In genomic region chr16:66872927-66873684, GRCh38 we compare ENCODE assay signal across 1 cellular context.
TF ChIP-seq lines count a peak whose summit lies in the region.

No MANE protein-coding gene starts in this region.

TF ChIP-seq in K562, 482 proteins besides CTCF, POLR2A, EP300 and RAD21 (continued from another document and continues in another):
- TF ChIP-seq CHD7 (IDR thresholded peaks at IDR 0.05; ENCODE audit: low read depth, low read length) (no peak), ZSCAN32 (CRISPR knock-in tag; IDR thresholded peaks at IDR 0.05) (no peak), GATA2 (CRISPR knock-in tag; IDR thresholded peaks at IDR 0.05) (no peak), HDAC1 (IDR thresholded peaks at IDR 0.05) (peak in 1 of 2 experiments; percentile 24; a peak in 2 of 4 replicates), MYNN (IDR thresholded peaks at IDR 0.05) (no peak; the same call in none of the 2 replicates), MYNN (CRISPR knock-in tag; IDR thresholded peaks at IDR 0.05) (no peak), ZNF766 (CRISPR knock-in tag; conservative IDR thresholded peaks at IDR 0.05) (no peak), DEAF1 (CRISPR knock-in tag; IDR thresholded peaks at IDR 0.05) (peak; percentile 49; the same call in 1 of the 2 replicates), SMARCB1 (IDR thresholded peaks at IDR 0.05; ENCODE audit: insufficient read length, low read depth) (no peak), MCM3 (IDR thresholded peaks at IDR 0.05) (no peak), NR2C2 (CRISPR knock-in tag; IDR thresholded peaks at IDR 0.05) (no peak), NR2C2 (tag; IDR thresholded peaks at IDR 0.05) (0 out of 2 replicates have a peak, but pooled peaks have one; percentile 37), MCM2 (IDR thresholded peaks at IDR 0.05; ENCODE audit: low read depth) (no peak), BCL6 (CRISPR knock-in tag; IDR thresholded peaks at IDR 0.05) (no peak), FIP1L1 (IDR thresholded peaks at IDR 0.05; ENCODE audit: low read depth, low read length, poor library complexity, severe bottlenecking) (peak; percentile 72), HMG20A (CRISPR knock-in tag; conservative IDR thresholded peaks at IDR 0.05) (no peak), ZNF224 (CRISPR knock-in tag; IDR thresholded peaks at IDR 0.05) (no peak), ZNF311 (CRISPR knock-in tag; IDR thresholded peaks at IDR 0.05) (no peak), NFIC (IDR thresholded peaks at IDR 0.05) (no peak), SAP30 (IDR thresholded peaks at IDR 0.05; ENCODE audit: borderline replicate concordance, insufficient read depth, low read depth, low read length, poor library complexity, severe bottlenecking) (no peak), CTBP1 (IDR thresholded peaks at IDR 0.05; ENCODE audit: borderline replicate concordance) (peak; percentile 91), ATF4 (CRISPR knock-in tag; IDR thresholded peaks at IDR 0.05) (no peak), ZNF398 (CRISPR knock-in tag; IDR thresholded peaks at IDR 0.05) (no peak), MEIS2 (IDR thresholded peaks at IDR 0.05; ENCODE audit: partially characterized antibody) (no peak), CREB1 (IDR thresholded peaks at IDR 0.05) (peak; percentile 46), CREB1 (CRISPR knock-in tag; IDR thresholded peaks at IDR 0.05) (peak; percentile 57; the same call in 1 of the 2 replicates), ETS2 (tag; IDR thresholded peaks at IDR 0.05; ENCODE audit: borderline replicate concordance, poor library complexity, severe bottlenecking) (no peak), ZNF695 (CRISPR knock-in tag; IDR thresholded peaks at IDR 0.05) (no peak), ELF2 (CRISPR knock-in tag; IDR thresholded peaks at IDR 0.05) (0 out of 2 replicates have a peak, but pooled peaks have one; percentile 24), CTCFL (IDR thresholded peaks at IDR 0.05; ENCODE audit: borderline replicate concordance, insufficient read depth, low read depth, low read length, poor library complexity, severe bottlenecking) (peak; percentile 88), PHB2 (IDR thresholded peaks at IDR 0.05; ENCODE audit: low read depth) (no peak), TCF7L2 (IDR thresholded peaks at IDR 0.05; ENCODE audit: low read depth, low read length) (0 out of 2 replicates have a peak, but pooled peaks have one; percentile 7), TAF1 (IDR thresholded peaks at IDR 0.05; ENCODE audit: control insufficient read depth, extremely low read depth, insufficient read depth, low read length, severe bottlenecking) (peak; percentile 50), ZBTB8A (IDR thresholded peaks at IDR 0.05; ENCODE audit: partially characterized antibody) (no peak), MYC (IDR thresholded peaks at IDR 0.05; ENCODE audit: low read depth, low read length) (peak; percentile 94), MYC (CRISPR knock-in tag; IDR thresholded peaks at IDR 0.05; ENCODE audit: borderline replicate concordance, low read depth) (0 out of 2 replicates have a peak, but pooled peaks have one; percentile 49), POLR2AphosphoS5 (IDR thresholded peaks at IDR 0.05; ENCODE audit: control insufficient read depth, insufficient read depth, low read depth, low read length) (no peak; the same call in 1 of the 2 replicates), MAFF (IDR thresholded peaks at IDR 0.05; ENCODE audit: low read length) (no peak), ZKSCAN3 (CRISPR knock-in tag; IDR thresholded peaks at IDR 0.05) (no peak)
